Comparison of ENCODE assay signal across 21 cellular contexts in genomic region chr7:153628825-153629224, GRCh38.
A peak's percentile ranks its signal among the peaks of the same experiment; 100 is the strongest.
DNase-seq lines count a peak whose midpoint lies in the region; ATAC-seq and FAIRE-seq lines count a peak whose summit lies in the region.
"Had no signal": no experiment of that assay in that cellular context is flagged by ENCODE, and none has a peak within 500 bp of the region (broad histone marks: within the 10 kb centered on the region; RNA-seq: fewer than 3 reads in every experiment).

No MANE protein-coding gene starts in this region.

- 51% methylated on average over 1 of the region's 1 CpG for WGBS in right cardiac atrium

- no peak overlapping the region for H3K27ac ChIP-seq in right cardiac atrium (ENCODE audit: low read length)
- H3K27ac ChIP-seq: BLaER1 had no signal

- H3K27me3 ChIP-seq in right cardiac atrium (ENCODE audit: control insufficient read depth, insufficient read depth) = no peaks in the 10 kb centered on the region
- H3K27me3 ChIP-seq: BLaER1 had no signal

- no peaks in the 10 kb centered on the region for H3K9me3 ChIP-seq in right cardiac atrium (ENCODE audit: control insufficient read depth, low read length)
- H3K9me3 ChIP-seq: BLaER1 had no signal

- DNase-seq in DMS153 treated with DMSO at 0.1 percent for 48 hours (lab: John Stamatoyannopoulos, UW; ENCODE audit: unreplicated experiment) (peak; percentile 69), NCI-H1105 treated with DMSO at 0.1 percent for 48 hours (lab: John Stamatoyannopoulos, UW) (peak; percentile 91), NCI-H345 (lab: John Stamatoyannopoulos, UW) (peak; percentile 82), cerebellar cortex (ENCODE audit: low spot score) (peak; percentile 65), HTR-8/SVneo (ENCODE audit: insufficient read length, low spot score) (no peak), right cardiac atrium (no peak), RPMI8226 (no peak), NCI-H82 treated with DMSO at 0.1 percent for 48 hours (lab: John Stamatoyannopoulos, UW; ENCODE audit: unreplicated experiment) (no peak)
- DNase-seq: CD4-positive, alpha-beta memory T cell; DMS53; GOT3; KBM-7; NCI-H187 treated with DMSO at 0.1 percent for 48 hours; NCI-H2227 treated with DMSO at 0.1 percent for 48 hours; NCI-H524 treated with DMSO at 0.1 percent for 48 hours; SIG-M5; T-cell had no signal

- H3K4me3 ChIP-seq in right cardiac atrium (ENCODE audit: low read length) = no peak overlapping the region
- H3K4me3 ChIP-seq: BLaER1 had no signal

- no peak for FAIRE-seq in HTR-8/SVneo (lab: Jason Lieb, UNC)
- FAIRE-seq: GM12892, GM18507 had no signal

- ATAC-seq in right cardiac atrium = no peak
- ATAC-seq: SK-N-SH treated with all-trans-retinoic acid at 6 μM for 48 hours, T-cell had no signal

- intact Hi-C loops in right cardiac atrium (cut with DNase I) = no loop called here

- H3K4me1 ChIP-seq in right cardiac atrium (ENCODE audit: control insufficient read depth, insufficient read depth, low read length) = no peaks in the 10 kb centered on the region
- H3K4me1 ChIP-seq: BLaER1 had no signal

Comparison
In these comparisons a context has a peak if more than half of its experiments do, and no peak if none do; other contexts are left out.
1. DNase-seq: peak in DMS153 treated with DMSO at 0.1 percent for 48 hours (single experiment), NCI-H1105 treated with DMSO at 0.1 percent for 48 hours (single experiment), NCI-H345 (single experiment) and cerebellar cortex (single experiment); none in HTR-8/SVneo (single experiment), right cardiac atrium (0 of 3), RPMI8226 (single experiment) and NCI-H82 treated with DMSO at 0.1 percent for 48 hours (single experiment).